Comparison of ENCODE assay signal across 8 cellular contexts in the genomic region with DNA sequence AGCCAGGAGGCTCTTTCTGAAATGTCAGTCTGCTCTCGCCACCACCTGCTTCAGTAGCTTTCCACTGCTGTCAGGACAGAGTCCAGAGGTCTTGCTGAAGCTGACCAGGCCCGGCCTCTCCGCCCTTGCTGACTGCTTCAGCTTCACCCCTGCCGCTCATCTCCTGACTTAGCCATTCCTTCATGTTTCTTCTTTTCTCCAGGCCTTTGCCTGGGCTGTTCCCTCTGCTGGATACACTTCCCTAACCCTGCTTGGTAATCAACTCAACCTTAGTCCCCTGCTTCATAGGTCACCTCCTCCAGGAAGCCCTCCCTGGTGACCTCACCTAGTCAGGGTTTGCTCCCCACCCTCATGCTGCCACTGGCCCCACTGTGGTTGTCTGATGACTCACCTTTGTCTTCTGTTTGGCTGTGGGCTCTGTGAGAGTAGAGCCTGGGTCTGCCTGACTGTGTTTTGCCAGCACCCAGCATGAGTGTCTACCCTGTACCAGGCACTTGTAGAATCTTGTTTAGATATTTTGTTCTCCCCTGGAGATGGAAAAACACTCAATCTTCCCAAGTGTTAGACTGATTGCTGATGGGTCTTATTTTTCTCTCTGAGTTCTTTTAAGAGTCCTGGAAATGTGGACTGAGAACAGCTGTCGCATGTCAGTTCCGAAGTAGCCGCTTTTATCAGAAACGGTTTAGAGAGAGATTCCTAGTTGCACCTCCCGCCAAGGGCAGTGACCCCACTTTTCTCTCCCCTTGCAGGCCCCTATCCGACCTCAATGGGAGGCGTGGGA.
DNase-seq lines count a peak whose midpoint lies in the region; ATAC-seq and TF ChIP-seq lines count a peak whose summit lies in the region.

No MANE protein-coding gene starts in this region.

- no peak for TF ChIP-seq CTCF in fibroblast of the aortic adventitia (IDR thresholded peaks at IDR 0.05; ENCODE audit: insufficient read depth, low read length)

- ATAC-seq in HG02610 (IDR thresholded peaks at IDR 0.05; ENCODE audit: unreplicated experiment) = peak; percentile 57
- ATAC-seq in HG03354 (IDR thresholded peaks at IDR 0.05; ENCODE audit: poor library complexity, severe bottlenecking, unreplicated experiment) = no peak
- ATAC-seq in GM18505 (IDR thresholded peaks at IDR 0.05; ENCODE audit: unreplicated experiment) = no peak

- DNase-seq in activated CD8-positive, alpha-beta memory T cell treated with anti-CD3 and anti-CD28 coated beads, Interleukin-2, amount 50 U/mL, for 4 hours = peak; percentile 64
- DNase-seq in fibroblast of the aortic adventitia (ENCODE audit: low read depth) (peak; percentile 61), mucosa of gallbladder (ENCODE audit: low spot score) (no peak), NCI-H2171 (lab: John Stamatoyannopoulos, UW) (no peak)
- peak; percentile 20 to 29 for DNase-seq in stimulated activated CD4-positive, alpha-beta T cell treated with anti-CD3 and anti-CD28 coated beads, Interleukin-12 subunit alpha, Interleukin-12 subunit beta, amount 100 ng/mL, for 24 hours (ENCODE audit: low read depth in 2 of 2)

- no peak for TF ChIP-seq POLR2A in GM18505 (IDR thresholded peaks at IDR 0.05; ENCODE audit: borderline replicate concordance, extremely low read depth, insufficient read depth, insufficient read length)

- no peak overlapping the region for H3K4me3 ChIP-seq in fibroblast of the aortic adventitia (ENCODE audit: low read depth, low read length)

Comparison
In these comparisons a context has a peak if more than half of its experiments do, and no peak if none do; other contexts are left out.
1. DNase-seq: peak in activated CD8-positive, alpha-beta memory T cell treated with anti-CD3 and anti-CD28 coated beads, Interleukin-2, amount 50 U/mL, for 4 hours (single experiment), fibroblast of the aortic adventitia (single experiment) and stimulated activated CD4-positive, alpha-beta T cell treated with anti-CD3 and anti-CD28 coated beads, Interleukin-12 subunit alpha, Interleukin-12 subunit beta, amount 100 ng/mL, for 24 hours (2 of 2); none in mucosa of gallbladder (single experiment) and NCI-H2171 (single experiment).